Comparison of ENCODE assay signal across 18 cellular contexts in the genomic region with DNA sequence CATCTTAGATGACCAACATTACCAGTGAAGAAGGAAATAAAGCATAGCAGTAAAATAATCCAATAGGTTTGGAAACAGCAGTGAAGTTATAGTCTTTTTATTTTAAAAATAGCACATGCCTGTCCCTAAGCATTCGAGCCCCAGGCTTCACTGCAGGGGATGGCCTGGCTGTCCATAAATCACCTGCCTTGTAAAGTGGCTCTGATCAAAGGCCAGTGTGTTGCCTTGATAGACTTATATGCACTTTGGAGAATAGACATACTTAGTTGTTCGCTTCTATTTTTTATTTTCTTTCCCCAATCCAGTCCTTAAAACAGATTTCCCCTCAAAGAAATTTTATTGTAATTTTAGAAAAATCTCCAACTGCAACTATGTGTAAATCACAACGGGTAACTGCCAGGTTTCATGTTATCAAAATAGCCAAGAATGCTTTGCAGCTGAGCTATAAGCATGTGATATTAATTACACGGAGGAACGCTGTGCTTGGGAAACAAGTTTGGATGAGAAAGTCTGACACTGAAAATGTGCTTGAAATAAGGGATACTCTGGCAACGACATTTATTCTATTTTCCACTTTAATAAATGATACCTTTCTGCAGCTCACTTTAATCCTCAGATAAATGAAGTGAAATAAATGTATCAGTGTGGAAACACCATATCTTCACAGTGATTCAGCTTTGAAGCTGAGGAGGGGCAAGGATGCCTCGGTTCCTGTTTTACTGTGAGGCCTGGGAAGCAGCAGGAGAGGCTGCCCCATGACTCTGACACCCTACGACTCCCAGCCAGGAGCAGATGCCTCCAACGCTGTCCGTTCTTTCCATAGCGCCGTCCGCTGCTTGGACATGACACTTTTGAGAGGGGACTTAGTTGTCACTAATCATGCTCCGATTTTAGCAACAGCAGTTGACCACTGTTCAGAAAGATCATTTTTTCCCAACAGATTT. TPM values are rescaled to one million over a fixed set of nuclear protein-coding genes. Genes with fewer than 3 reads are reported as not detected.
DNase-seq lines count a peak whose midpoint lies in the region; ATAC-seq, FAIRE-seq and TF ChIP-seq lines count a peak whose summit lies in the region.
"Had no signal": no experiment of that assay in that cellular context is flagged by ENCODE, and none has a peak within 500 bp of the region (broad histone marks: within the 10 kb centered on the region; RNA-seq: fewer than 3 reads in every experiment).

No MANE protein-coding gene starts in this region.

- H3K27ac Mint-ChIP-seq in HFFc6 (no peak overlapping the region), mesothelial cell of epicardium (peak overlapping the region; percentile 98), type B pancreatic cell (peak overlapping the region; percentile 39)
- H3K27ac Mint-ChIP-seq: natural killer cell treated with Interleukin-12 subunit alpha and Interleukin-12 subunit beta and Interleukin-15 and Interleukin-18, amount 100 ng/mL, for 72 hours had no signal

- peaks cover 26% of the 10 kb centered on the region for H3K27me3 Mint-ChIP-seq in HFFc6 (ENCODE audit: insufficient read depth)
- H3K27me3 Mint-ChIP-seq in mesothelial cell of epicardium (ENCODE audit: low read depth): no peaks in the 10 kb centered on the region
- no peaks in the 10 kb centered on the region for H3K27me3 Mint-ChIP-seq in type B pancreatic cell

- POLR2A ChIA-PET in PC-9 (lab: Charles Lee; ENCODE audit: unreplicated experiment): no interaction called here

- intact Hi-C loops in PC-9 (cut with micrococcal nuclease; ENCODE audit: unreplicated experiment): no loop called here

- H3K4me1 Mint-ChIP-seq in HFFc6 (ENCODE audit: low read depth): peaks cover 34% of the 10 kb centered on the region
- peaks cover 53% of the 10 kb centered on the region for H3K4me1 Mint-ChIP-seq in mesothelial cell of epicardium
- peaks cover 33% of the 10 kb centered on the region for H3K4me1 Mint-ChIP-seq in type B pancreatic cell (ENCODE audit: unreplicated experiment)

- H3K4me3 Mint-ChIP-seq in HFFc6: peak overlapping the region; percentile 32; the same call in 1 of the 2 replicates
- H3K4me3 Mint-ChIP-seq in mesothelial cell of epicardium: no peak overlapping the region
- peak overlapping the region; percentile 51 for H3K4me3 Mint-ChIP-seq in type B pancreatic cell
- H3K4me3 Mint-ChIP-seq: natural killer cell treated with Interleukin-12 subunit alpha and Interleukin-12 subunit beta and Interleukin-15 and Interleukin-18, amount 100 ng/mL, for 72 hours had no signal

- H3K27me3 ChIP-seq in PC-9 (ENCODE audit: insufficient read depth, low read depth): no peaks in the 10 kb centered on the region
- H3K27me3 ChIP-seq: BLaER1 treated with 17β-estradiol and CSF1 and Interleukin-3, amounts not matched to agents 10 nM and 100 nM; SJCRH30 had no signal

- CTCF ChIA-PET in PC-9 (lab: Charles Lee): no interaction called here

- no peaks in the 10 kb centered on the region for H4K20me1 ChIP-seq in PC-9 (ENCODE audit: insufficient read depth)
- H4K20me1 ChIP-seq: BLaER1 treated with 17β-estradiol and CSF1 and Interleukin-3, amounts not matched to agents 10 nM and 100 nM had no signal

- peaks cover 31% of the 10 kb centered on the region for H3F3A ChIP-seq in PC-9 (ENCODE audit: insufficient read depth, low read depth)

- ATAC-seq in GM18870 (IDR thresholded peaks at IDR 0.05; ENCODE audit: unreplicated experiment) (no peak), HG03520 (IDR thresholded peaks at IDR 0.05; ENCODE audit: unreplicated experiment) (no peak)
- ATAC-seq: lower lobe of right lung; natural killer cell treated with Interleukin-12 subunit alpha and Interleukin-12 subunit beta and Interleukin-15 and Interleukin-18, amount 100 ng/mL, for 72 hours had no signal

- H3K27ac ChIP-seq in PC-9: no peak overlapping the region
- H3K27ac ChIP-seq: BLaER1 treated with 17β-estradiol and CSF1 and Interleukin-3, amounts not matched to agents 10 nM and 100 nM; lower lobe of right lung; SJCRH30 had no signal

- H2AFZ ChIP-seq in PC-9: no peak overlapping the region

- no peaks in the 10 kb centered on the region for H3K79me2 ChIP-seq in PC-9 (ENCODE audit: low read depth)

- no peak overlapping the region for H3K4me3 ChIP-seq in PC-9
- H3K4me3 ChIP-seq: BLaER1 treated with 17β-estradiol and CSF1 and Interleukin-3, amounts not matched to agents 10 nM and 100 nM; lower lobe of right lung; SJCRH30 had no signal

- peaks cover 8% of the 10 kb centered on the region for H3K36me3 Mint-ChIP-seq in HFFc6 (ENCODE audit: low read depth)
- H3K36me3 Mint-ChIP-seq in mesothelial cell of epicardium: peaks cover 4% of the 10 kb centered on the region
- H3K36me3 Mint-ChIP-seq in type B pancreatic cell: no peaks in the 10 kb centered on the region

- no peak for DNase-seq in HFFc6
- no peak for DNase-seq in mesothelial cell of epicardium (ENCODE audit: low spot score in 2 of 2, unreplicated experiment in 2 of 2)
- no peak for DNase-seq in type B pancreatic cell (ENCODE audit: extremely low spot score, unreplicated experiment)
- no peak for DNase-seq in PC-9
- DNase-seq: activated CD4-positive, alpha-beta T cell treated with anti-CD3 and anti-CD28 coated beads for 4 hours; activated naive CD4-positive, alpha-beta T cell treated with anti-CD3 and anti-CD28 coated beads, Interleukin-2, amount 50 U/mL, for 16 hours; effector CD8-positive, alpha-beta T cell; HCEC 1CT; lower lobe of right lung; NCI-H187; NCI-H446 treated with DMSO at 0.1 percent for 48 hours; SJCRH30; stimulated activated CD4-positive, alpha-beta T cell treated with anti-CD3 and anti-CD28 coated beads, Interleukin-2, amount 100 ng/mL, for 24 hours had no signal

- TF ChIP-seq CTCF in HFFc6 (IDR thresholded peaks at IDR 0.05) (no peak), mesothelial cell of epicardium (IDR thresholded peaks at IDR 0.05; ENCODE audit: unreplicated experiment) (no peak), type B pancreatic cell (conservative IDR thresholded peaks at IDR 0.05) (no peak), PC-9 (conservative IDR thresholded peaks at IDR 0.05) (no peak)

- peaks cover 35% of the 10 kb centered on the region for H3K4me1 ChIP-seq in PC-9 (replicated peaks; ENCODE audit: insufficient read depth)
- H3K4me1 ChIP-seq: BLaER1 treated with 17β-estradiol and CSF1 and Interleukin-3, amounts not matched to agents 10 nM and 100 nM; lower lobe of right lung had no signal

- no peak overlapping the region for H3K4me2 ChIP-seq in PC-9
- H3K4me2 ChIP-seq: BLaER1 treated with 17β-estradiol and CSF1 and Interleukin-3, amounts not matched to agents 10 nM and 100 nM had no signal

- H3K36me3 ChIP-seq in PC-9 (ENCODE audit: low read depth): no peaks in the 10 kb centered on the region
- H3K36me3 ChIP-seq: BLaER1 treated with 17β-estradiol and CSF1 and Interleukin-3, amounts not matched to agents 10 nM and 100 nM; lower lobe of right lung; SJCRH30 had no signal

- no peaks in the 10 kb centered on the region for H3K9me2 ChIP-seq in PC-9 (ENCODE audit: insufficient read depth)

- no peaks in the 10 kb centered on the region for H3K9me3 ChIP-seq in PC-9 (ENCODE audit: insufficient read depth, low read depth)
- H3K9me3 ChIP-seq: BLaER1 treated with 17β-estradiol and CSF1 and Interleukin-3, amounts not matched to agents 10 nM and 100 nM; lower lobe of right lung had no signal

- BruUV-seq in PC-9 (replicated peaks; lab: Mats Ljungman, UMichigan): no TSS peak

- peak; percentile 33 for FAIRE-seq in endometrium (lab: Jason Lieb, UNC)

- H3K9me3 Mint-ChIP-seq in HFFc6: peaks cover 11% of the 10 kb centered on the region
- peaks cover 8% of the 10 kb centered on the region for H3K9me3 Mint-ChIP-seq in mesothelial cell of epicardium
- H3K9me3 Mint-ChIP-seq in type B pancreatic cell: peaks cover 11% of the 10 kb centered on the region

RNA-seq across cellular contexts. Expression of gene METTL21C, which starts 5.5 kb away (rescaled TPM):
- total RNA-seq in HFFc6 (2021; fragmentation: NEBNext Ultra II Directional; extraction: Animal tissue kit (Norgen Biotek cat#: 25700)): not detected
- not detected in 3 replicates for total RNA-seq in mesothelial cell of epicardium
- total RNA-seq in type B pancreatic cell (ENCODE audit: low replicate concordance): not detected in 2 replicates
- not detected in 2 replicates for total RNA-seq in PC-9 (2021)
- total RNA-seq: lower lobe of right lung; natural killer cell treated with Interleukin-12 subunit alpha and Interleukin-12 subunit beta and Interleukin-15 and Interleukin-18, amount 100 ng/mL, for 72 hours; SJCRH30 had no signal
